ENCODE assay signal across 16 cellular contexts in the genomic region with DNA sequence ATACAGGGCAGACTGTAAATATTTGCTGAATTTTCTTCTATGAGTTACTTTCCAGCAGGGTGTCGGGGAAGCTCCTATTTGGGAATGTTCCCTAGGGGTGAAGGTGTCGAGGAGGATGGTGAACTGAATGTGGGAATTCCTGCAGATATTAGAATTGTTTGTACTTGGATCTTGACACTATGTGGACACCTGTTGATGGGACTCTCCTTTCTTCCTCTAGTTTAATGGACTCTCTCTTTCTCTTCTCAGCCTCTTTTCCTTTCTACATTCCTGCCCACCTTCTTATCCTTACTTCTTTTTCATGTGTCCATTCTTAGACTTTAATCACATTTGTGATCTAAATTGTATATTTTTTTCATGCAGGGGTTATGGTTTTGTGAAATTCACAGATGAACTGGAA. TPM values are rescaled to one million over a fixed set of nuclear protein-coding genes. Genes with fewer than 3 reads are reported as not detected.
DNase-seq lines count a peak whose midpoint lies in the region; ATAC-seq and TF ChIP-seq lines count a peak whose summit lies in the region.
"Had no signal": no experiment of that assay in that cellular context is flagged by ENCODE, and none has a peak within 500 bp of the region (broad histone marks: within the 10 kb centered on the region; RNA-seq: fewer than 3 reads in every experiment).

No MANE protein-coding gene starts in this region.

- no peaks in the 10 kb centered on the region for H3K4me1 Mint-ChIP-seq in CD4-positive, CD25-positive, alpha-beta regulatory T cell
- H3K4me1 Mint-ChIP-seq in neural progenitor cell: no peaks in the 10 kb centered on the region
- no peaks in the 10 kb centered on the region for H3K4me1 Mint-ChIP-seq in activated naive CD8-positive, alpha-beta T cell treated with anti-CD3 and anti-CD28 coated beads, Interleukin-2, amount 50 U/mL, for 24 hours

- TF ChIP-seq CTCF in Panc1 (IDR thresholded peaks at IDR 0.05): no peak
- no peak for TF ChIP-seq CTCF in neural progenitor cell (IDR thresholded peaks at IDR 0.05)

- H3F3A ChIP-seq in neural progenitor cell (ENCODE audit: low read depth): no peaks in the 10 kb centered on the region

- no peak overlapping the region for H3K4me3 ChIP-seq in CD4-positive, CD25-positive, alpha-beta regulatory T cell (ENCODE audit: low read depth, low read length)
- H3K4me3 ChIP-seq in H7 (ENCODE audit: insufficient read depth, low read depth, low read length) (no peak overlapping the region), Panc1 (ENCODE audit: low read depth in 2 of 2, low read length in 2 of 2) (no peak overlapping the region), neural progenitor cell (no peak overlapping the region)
- H3K4me3 ChIP-seq: GM23248, HAP-1 had no signal

- H3K9me3 ChIP-seq in CD4-positive, CD25-positive, alpha-beta regulatory T cell (ENCODE audit: control insufficient read depth in 2 of 2, low read length in 2 of 2): no peaks in the 10 kb centered on the region
- H3K9me3 ChIP-seq in Panc1 (ENCODE audit: control insufficient read depth, insufficient read depth, low read depth, low read length) (no peaks in the 10 kb centered on the region), neural progenitor cell (ENCODE audit: low read depth) (no peaks in the 10 kb centered on the region)
- H3K9me3 ChIP-seq: Caco-2, HAP-1 had no signal

- peaks cover 71% of the 10 kb centered on the region for H3K36me3 ChIP-seq in CD4-positive, CD25-positive, alpha-beta regulatory T cell (ENCODE audit: control insufficient read depth, insufficient read depth, low read length)
- peaks cover 21% of the 10 kb centered on the region for H3K36me3 ChIP-seq in H7 (replicated peaks; ENCODE audit: control insufficient read depth, insufficient read depth, low read length)
- H3K36me3 ChIP-seq in Panc1 (ENCODE audit: control insufficient read depth, insufficient read depth, low read length): peaks cover 12% of the 10 kb centered on the region; the same call in 1 of the 2 replicates
- no peaks in the 10 kb centered on the region for H3K36me3 ChIP-seq in neural progenitor cell

- intact Hi-C loops in Panc1 (cut with micrococcal nuclease; ENCODE audit: unreplicated experiment): no loop called here
- intact Hi-C loops in Right ventricle myocardium inferior (cut with DNase I): no loop called here

- no peaks in the 10 kb centered on the region for H3K4me1 ChIP-seq in CD4-positive, CD25-positive, alpha-beta regulatory T cell (ENCODE audit: control insufficient read depth, insufficient read depth, low read length, poor library complexity, severe bottlenecking)
- H3K4me1 ChIP-seq in Panc1 (ENCODE audit: control insufficient read depth, insufficient read depth, low read length) (no peaks in the 10 kb centered on the region), neural progenitor cell (no peaks in the 10 kb centered on the region)
- H3K4me1 ChIP-seq: Caco-2, HAP-1 had no signal

- no peak overlapping the region for H2AFZ ChIP-seq in neural progenitor cell (replicated peaks)
- H2AFZ ChIP-seq: GM23248 had no signal

- peaks cover 0 to 1% (median 0%) of the 10 kb centered on the region in 7 donors for H3K9me3 Mint-ChIP-seq in CD4-positive, CD25-positive, alpha-beta regulatory T cell
- H3K9me3 Mint-ChIP-seq in neural progenitor cell: no peaks in the 10 kb centered on the region
- H3K9me3 Mint-ChIP-seq in activated naive CD8-positive, alpha-beta T cell treated with anti-CD3 and anti-CD28 coated beads, Interleukin-2, amount 50 U/mL, for 24 hours: no peaks in the 10 kb centered on the region
- H3K9me3 Mint-ChIP-seq: CD8-positive, alpha-beta T cell had no signal

- CTCF ChIA-PET in Panc1 (lab: Charles Lee): no interaction called here

- no peaks in the 10 kb centered on the region for H3K27me3 Mint-ChIP-seq in CD4-positive, CD25-positive, alpha-beta regulatory T cell
- H3K27me3 Mint-ChIP-seq in neural progenitor cell (ENCODE audit: insufficient read depth, low read depth): peaks cover 2% of the 10 kb centered on the region
- H3K27me3 Mint-ChIP-seq in activated naive CD8-positive, alpha-beta T cell treated with anti-CD3 and anti-CD28 coated beads, Interleukin-2, amount 50 U/mL, for 24 hours: no peaks in the 10 kb centered on the region

- in situ Hi-C loops in Panc1 (cut with HindIII; ENCODE audit: low pct_unique_long_range_greater_than_20kb, low sequenced_read_pairs): no loop called here

- H3K27ac Mint-ChIP-seq in CD4-positive, CD25-positive, alpha-beta regulatory T cell: peak overlapping the region in 2 of 3 donors; percentile 8 to 53
- peak overlapping the region; percentile 25 for H3K27ac Mint-ChIP-seq in neural progenitor cell
- H3K27ac Mint-ChIP-seq in activated naive CD8-positive, alpha-beta T cell treated with anti-CD3 and anti-CD28 coated beads, Interleukin-2, amount 50 U/mL, for 24 hours: no peak overlapping the region
- H3K27ac Mint-ChIP-seq: CD8-positive, alpha-beta T cell had no signal

- ATAC-seq in CD4-positive, CD25-positive, alpha-beta regulatory T cell (ENCODE audit: low read depth in 2 of 2): no peak
- ATAC-seq in Panc1 (no peak), Right ventricle myocardium inferior (no peak)
- ATAC-seq in activated naive CD8-positive, alpha-beta T cell treated with anti-CD3 and anti-CD28 coated beads, Interleukin-2, amount 50 U/mL, for 24 hours: no peak
- ATAC-seq: CD8-positive, alpha-beta T cell had no signal

- no peak for DNase-seq in CD4-positive, CD25-positive, alpha-beta regulatory T cell
- DNase-seq in H7: peak; percentile 2
- DNase-seq in Panc1 (ENCODE audit: low read depth, low spot score): no peak
- no peak for DNase-seq in neural progenitor cell (ENCODE audit: low spot score)
- no peak for DNase-seq in hepatic stellate cell (ENCODE audit: low spot score)
- no peak for DNase-seq in Right ventricle myocardium inferior (ENCODE audit: missing footprints)
- DNase-seq in activated naive CD8-positive, alpha-beta T cell treated with anti-CD3 and anti-CD28 coated beads, Interleukin-2, amount 50 U/mL, for 24 hours: no peak
- DNase-seq in NK-92 treated with Interleukin-12 subunit alpha and Interleukin-12 subunit beta, amount 100 ng/mL, for 24 hours (lab: John Stamatoyannopoulos, UW): no peak
- DNase-seq: C1 segment of cervical spinal cord; Caco-2; CD8-positive, alpha-beta T cell; DMS153; DND-41; GM23248 had no signal

- no peak overlapping the region for H3K9ac ChIP-seq in neural progenitor cell
- H3K9ac ChIP-seq: GM23248 had no signal

- peaks cover 29% of the 10 kb centered on the region for H3K36me3 Mint-ChIP-seq in CD4-positive, CD25-positive, alpha-beta regulatory T cell
- H3K36me3 Mint-ChIP-seq in neural progenitor cell: peaks cover 15% of the 10 kb centered on the region
- peaks cover 38% of the 10 kb centered on the region for H3K36me3 Mint-ChIP-seq in activated naive CD8-positive, alpha-beta T cell treated with anti-CD3 and anti-CD28 coated beads, Interleukin-2, amount 50 U/mL, for 24 hours (ENCODE audit: low read depth)

- H3K27ac ChIP-seq in CD4-positive, CD25-positive, alpha-beta regulatory T cell (ENCODE audit: insufficient read depth, low read length, poor library complexity, severe bottlenecking): no peak overlapping the region
- H3K27ac ChIP-seq in Panc1 (ENCODE audit: low read length) (no peak overlapping the region), neural progenitor cell (no peak overlapping the region)
- H3K27ac ChIP-seq: GM23248 had no signal

- no peaks in the 10 kb centered on the region for H3K27me3 ChIP-seq in CD4-positive, CD25-positive, alpha-beta regulatory T cell (ENCODE audit: control insufficient read depth, insufficient read depth, low read length)
- H3K27me3 ChIP-seq in H7 (ENCODE audit: control insufficient read depth, insufficient read depth, low read length) (no peaks in the 10 kb centered on the region), Panc1 (ENCODE audit: control insufficient read depth, insufficient read depth, low read length) (no peaks in the 10 kb centered on the region), neural progenitor cell (no peaks in the 10 kb centered on the region)

- H3K79me2 ChIP-seq in neural progenitor cell (ENCODE audit: low read depth): no peaks in the 10 kb centered on the region

- POLR2A ChIA-PET in Panc1 (lab: Charles Lee): interaction anchor here (0.8 kb wide), 1 partner anchor 13 kb away, joined by 4 read pairs; no protein-coding TSS in a partner anchor

- H4K20me1 ChIP-seq in neural progenitor cell (ENCODE audit: low read depth): no peaks in the 10 kb centered on the region

- H3K4me3 Mint-ChIP-seq in CD4-positive, CD25-positive, alpha-beta regulatory T cell: no peak overlapping the region
- H3K4me3 Mint-ChIP-seq in neural progenitor cell: no peak overlapping the region
- H3K4me3 Mint-ChIP-seq in activated naive CD8-positive, alpha-beta T cell treated with anti-CD3 and anti-CD28 coated beads, Interleukin-2, amount 50 U/mL, for 24 hours: no peak overlapping the region
- H3K4me3 Mint-ChIP-seq: CD8-positive, alpha-beta T cell had no signal

- no peak overlapping the region for H3K4me2 ChIP-seq in neural progenitor cell

- BruUV-seq in Panc1 (replicated peaks; lab: Mats Ljungman, UMichigan): TSS peak; percentile 47

RNA-seq across cellular contexts. Expression of a gene that starts 14.0 kb away (rescaled TPM):
- total RNA-seq in CD4-positive, CD25-positive, alpha-beta regulatory T cell: 29.8 TPM
- polyA plus RNA-seq in CD4-positive, CD25-positive, alpha-beta regulatory T cell: 10 to 100 TPM; 28.9 to 48.2 (median 39.4) TPM
- total RNA-seq in H7 (2014; rRNA removed; shearing (Covaris generic)): 35.3 and 37.1 TPM in 2 replicates
- 39.1 TPM for total RNA-seq in Panc1 (2021; ENCODE audit: unreplicated experiment)
- polyA plus RNA-seq in Panc1 (2012; ENCODE audit: insufficient read length): 21.7 TPM
- total RNA-seq in neural progenitor cell (ENCODE audit: low replicate concordance): 43.9 and 50.0 TPM in 2 replicates
- 15.9 TPM for total RNA-seq in Right ventricle myocardium inferior

RNA-seq across cellular contexts. Expression of a gene that starts 25.1 kb away (rescaled TPM):
- total RNA-seq in CD4-positive, CD25-positive, alpha-beta regulatory T cell: not detected
- polyA plus RNA-seq in CD4-positive, CD25-positive, alpha-beta regulatory T cell: not detected
- total RNA-seq in H7 (2014; rRNA removed; shearing (Covaris generic)): 6.2 and 11.5 TPM in 2 replicates
- 4.2 TPM for total RNA-seq in Panc1 (2021; ENCODE audit: unreplicated experiment)
- polyA plus RNA-seq in Panc1 (2012; ENCODE audit: insufficient read length): 5.4 TPM
- total RNA-seq in neural progenitor cell (ENCODE audit: low replicate concordance): 2.2 and 4.2 TPM in 2 replicates
- 1.6 TPM for total RNA-seq in Right ventricle myocardium inferior
- total RNA-seq: A172; CD8-positive, alpha-beta T cell had no signal
